Comparison of ENCODE assay signal across 6 cellular contexts in genomic region chr16:30064746-30065111, GRCh38. TPM values are rescaled to one million over a fixed set of nuclear protein-coding genes. Genes with fewer than 3 reads are reported as not detected.
DNase-seq lines count a peak whose midpoint lies in the region; ATAC-seq and TF ChIP-seq lines count a peak whose summit lies in the region.

No MANE protein-coding gene starts in this region.

- H3K4me1 ChIP-seq in DND-41 (ENCODE audit: insufficient read depth, low read length) = peaks cover 45% of the 10 kb centered on the region
- H3K4me1 ChIP-seq in left lung = peaks cover 29 to 55% of the 10 kb centered on the region in 2 donors

- intact Hi-C loops in left lung (cut with DNase I) = no loop called here

- peaks cover 63% of the 10 kb centered on the region for H3K79me2 ChIP-seq in DND-41 (ENCODE audit: insufficient read depth, low read length)

- peaks cover 38% of the 10 kb centered on the region for H4K20me1 ChIP-seq in DND-41 (ENCODE audit: insufficient read depth, low read length)

- H3K4me3 ChIP-seq in DND-41 (ENCODE audit: low read depth in 1 of 2, low read length in 2 of 2) (peak overlapping the region; percentile 83 to 89), left lung (peak overlapping the region; percentile 55 to 98)

- DNase-seq in DND-41 (no peak), left lung (no peak), epidermal melanocyte (ENCODE audit: insufficient read length, low spot score) (no peak), GM19238 (ENCODE audit: insufficient read length, low spot score) (no peak)

- H3K36me3 ChIP-seq in DND-41 (ENCODE audit: insufficient read depth, low read length) (peaks cover 42% of the 10 kb centered on the region), left lung (peaks cover 0 to 32% of the 10 kb centered on the region in 2 donors)

- H3K9me3 ChIP-seq in DND-41 (ENCODE audit: insufficient read depth, low read length, severe bottlenecking) (no peaks in the 10 kb centered on the region), left lung (no peaks in the 10 kb centered on the region)

- ATAC-seq in DND-41 (ENCODE audit: insufficient read depth, low read depth) (no peak), left lung (peak; percentile 68), HG02798 (IDR thresholded peaks at IDR 0.05; ENCODE audit: poor library complexity, unreplicated experiment) (no peak)

- no peaks in the 10 kb centered on the region for H3K27me3 ChIP-seq in DND-41 (ENCODE audit: insufficient read depth, low read length, poor library complexity)
- no peaks in the 10 kb centered on the region for H3K27me3 ChIP-seq in left lung

- peak overlapping the region; percentile 93 for H3K4me2 ChIP-seq in DND-41 (ENCODE audit: insufficient read depth, low read length)

- no peak for TF ChIP-seq CTCF in DND-41 (IDR thresholded peaks at IDR 0.05; ENCODE audit: borderline replicate concordance, extremely low read depth, low read length, poor library complexity, severe bottlenecking)
- no peak for TF ChIP-seq CTCF in VCaP (conservative IDR thresholded peaks at IDR 0.05)
- TF ChIP-seq CTCF in left lung (IDR thresholded peaks at IDR 0.05) = no peak

- H2AFZ ChIP-seq in DND-41 (ENCODE audit: low read depth, low read length) = peak overlapping the region; percentile 92

- peak overlapping the region; percentile 94 for H3K9ac ChIP-seq in DND-41 (ENCODE audit: low read depth, low read length)

- H3K27ac ChIP-seq in DND-41 (ENCODE audit: low read length) (peak overlapping the region; percentile 99), VCaP (peak overlapping the region; percentile 93), left lung (peak overlapping the region; percentile 98 to 99)

RNA-seq across cellular contexts. Expression of gene ALDOA, which starts 0.8 kb away (rescaled TPM):
- 1,000 to 10,000 TPM in 1 of 2 donors, 100 to 1,000 TPM in 1; 710 to 1,105 TPM for total RNA-seq in left lung

RNA-seq across cellular contexts. Expression of gene PPP4C, which starts 11.1 kb away (rescaled TPM):
- 10 to 100 TPM; 82.5 to 89.8 TPM for total RNA-seq in left lung

RNA-seq across cellular contexts. Expression of gene TBX6, which starts 27.0 kb away (rescaled TPM):
- total RNA-seq in left lung = 1 to 10 TPM; 1.6 TPM

RNA-seq across cellular contexts. Expression of gene YPEL3, which starts 31.3 kb away (rescaled TPM):
- 10 to 100 TPM; 57.5 to 79.5 TPM for total RNA-seq in left lung

RNA-seq across cellular contexts. Expression of gene TLCD3B, which starts 33.7 kb away (rescaled TPM):
- total RNA-seq in left lung = under 1 TPM in 1 of 2 donors, not detected in 1; 0.29 TPM
